1 cellular context compared by ENCODE assay signal in genomic region chr19:44112802-44113137, GRCh38.
TF ChIP-seq lines count a peak whose summit lies in the region.

No MANE protein-coding gene starts in this region.

TF ChIP-seq in WTC11, 78 proteins besides CTCF, POLR2A, EP300 and RAD21 (continued from another document):
- TF ChIP-seq, protein P1, sequence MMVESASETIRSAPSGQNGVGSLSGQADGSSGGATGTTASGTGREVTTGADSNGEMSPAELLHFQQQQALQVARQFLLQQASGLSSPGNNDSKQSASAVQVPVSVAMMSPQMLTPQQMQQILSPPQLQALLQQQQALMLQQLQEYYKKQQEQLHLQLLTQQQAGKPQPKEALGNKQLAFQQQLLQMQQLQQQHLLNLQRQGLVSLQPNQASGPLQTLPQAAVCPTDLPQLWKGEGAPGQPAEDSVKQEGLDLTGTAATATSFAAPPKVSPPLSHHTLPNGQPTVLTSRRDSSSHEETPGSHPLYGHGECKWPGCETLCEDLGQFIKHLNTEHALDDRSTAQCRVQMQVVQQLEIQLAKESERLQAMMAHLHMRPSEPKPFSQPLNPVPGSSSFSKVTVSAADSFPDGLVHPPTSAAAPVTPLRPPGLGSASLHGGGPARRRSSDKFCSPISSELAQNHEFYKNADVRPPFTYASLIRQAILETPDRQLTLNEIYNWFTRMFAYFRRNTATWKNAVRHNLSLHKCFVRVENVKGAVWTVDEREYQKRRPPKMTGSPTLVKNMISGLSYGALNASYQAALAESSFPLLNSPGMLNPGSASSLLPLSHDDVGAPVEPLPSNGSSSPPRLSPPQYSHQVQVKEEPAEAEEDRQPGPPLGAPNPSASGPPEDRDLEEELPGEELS (CRISPR knock-in tag; IDR thresholded peaks at IDR 0.05) = no peak
TF ChIP-seq in WTC11: peak in this region for 0.
